Comparison of ENCODE assay signal across 26 cellular contexts in genomic region chr17:17866897-17867296, GRCh38.
"Had no signal": no experiment of that assay in that cellular context is flagged by ENCODE, and none has a peak within 500 bp of the region (broad histone marks: within the 10 kb centered on the region; RNA-seq: fewer than 3 reads in every experiment).

No MANE protein-coding gene starts in this region.

- ATAC-seq: activated T-cell treated with anti-CD3 and anti-CD28 coated beads, Interleukin-2, amount 50 U/mL, for 4 hours; Panc1; WTC11 had no signal

- H3K27me3 ChIP-seq: brain microvascular endothelial cell, SJCRH30 had no signal

- H3K9ac ChIP-seq: KMS-11 had no signal

- H3K9me3 ChIP-seq: SJCRH30 had no signal

- H3K4me3 ChIP-seq: SJCRH30, SK-N-MC had no signal

- DNase-seq: activated CD4-positive, alpha-beta memory T cell treated with anti-CD3 and anti-CD28 coated beads for 36 hours; activated CD4-positive, alpha-beta T cell treated with anti-CD3 and anti-CD28 coated beads for 4 hours; activated CD4-positive, alpha-beta T cell treated with anti-CD3 and anti-CD28 coated beads, Interleukin-2, amount 50 U/mL, for 1 hour; activated CD4-positive, CD25-positive, alpha-beta regulatory T cell treated with anti-CD3 and anti-CD28 coated beads, Interleukin-2, amount 50 U/mL, for 72 hours; activated CD8-positive, alpha-beta memory T cell treated with anti-CD3 and anti-CD28 coated beads, Interleukin-2, amount 50 U/mL, for 4 hours; activated naive CD4-positive, alpha-beta T cell treated with anti-CD3 and anti-CD28 coated beads, Interleukin-2, amount 10 ng/mL, durations not matched to agents 7 days and 5 days; activated naive CD8-positive, alpha-beta T cell treated with anti-CD3 and anti-CD28 coated beads for 36 hours; activated T-cell treated with anti-CD3 and anti-CD28 coated beads for 4 hours; activated T-cell treated with anti-CD3 and anti-CD28 coated beads, Interleukin-2, amount 50 U/mL, for 4 hours; amniotic stem cell; aorta; brain microvascular endothelial cell; central memory CD4-positive, alpha-beta T cell; MM.1S; MV-4-11; NCI-H1092; NCI-H1436 treated with DMSO at 0.1 percent for 48 hours; NCI-H1694 treated with DMSO at 0.1 percent for 48 hours; NCI-H2029; NCI-H345; NCI-H524 treated with DMSO at 0.1 percent for 48 hours; SJCRH30 had no signal

- H3K36me3 ChIP-seq: SJCRH30 had no signal

- H3K27ac ChIP-seq: brain microvascular endothelial cell, KMS-11, SJCRH30, SK-N-MC had no signal

- H3K4me2 ChIP-seq: KMS-11 had no signal
